In genomic region chr22:39662677-39663034, GRCh38 we compare ENCODE assay signal across 14 cellular contexts.
A peak's percentile ranks its signal among the peaks of the same experiment; 100 is the strongest.
DNase-seq lines count a peak whose midpoint lies in the region; ATAC-seq, FAIRE-seq and TF ChIP-seq lines count a peak whose summit lies in the region.
"Had no signal": no experiment of that assay in that cellular context is flagged by ENCODE, and none has a peak within 500 bp of the region (broad histone marks: within the 10 kb centered on the region; RNA-seq: fewer than 3 reads in every experiment).

No MANE protein-coding gene starts in this region.

- H3K27ac ChIP-seq in naive thymus-derived CD4-positive, alpha-beta T cell (ENCODE audit: low read depth, low read length): no peak overlapping the region
- no peak overlapping the region for H3K27ac ChIP-seq in small intestine (ENCODE audit: low read depth in 1 of 2, low read length in 1 of 2)
- H3K27ac ChIP-seq: gastrocnemius medialis, SJSA1 had no signal

- H3K27me3 ChIP-seq in H7 (ENCODE audit: control insufficient read depth, insufficient read depth, low read length): peaks cover 34% of the 10 kb centered on the region
- no peaks in the 10 kb centered on the region for H3K27me3 ChIP-seq in naive thymus-derived CD4-positive, alpha-beta T cell (ENCODE audit: control insufficient read depth in 2 of 2, insufficient read depth in 2 of 2, low read length in 2 of 2)
- H3K27me3 ChIP-seq in small intestine (ENCODE audit: control insufficient read depth in 2 of 2, insufficient read depth in 2 of 2, low read length in 2 of 2): peaks cover 3 to 10% of the 10 kb centered on the region in 2 donors

- peak overlapping the region; percentile 10 for H3K27ac Mint-ChIP-seq in central memory CD8-positive, alpha-beta T cell (ENCODE audit: low read depth)
- peak overlapping the region in 7 of 9 donors; percentile 38 to 89 (median 74) for H3K27ac Mint-ChIP-seq in naive thymus-derived CD4-positive, alpha-beta T cell

- DNase-seq in NCI-H1105 treated with DMSO at 0.1 percent for 48 hours (lab: John Stamatoyannopoulos, UW) (peak; percentile 37), NCI-H1105 (lab: John Stamatoyannopoulos, UW) (no peak), H7 (no peak), small intestine (no peak)
- no peak for DNase-seq in central memory CD8-positive, alpha-beta T cell (ENCODE audit: low spot score in 2 of 2)
- no peak for DNase-seq in naive thymus-derived CD4-positive, alpha-beta T cell
- DNase-seq: amniotic stem cell, gastrocnemius medialis, HCEC 1CT, NCI-H1436 had no signal

- H3K27me3 Mint-ChIP-seq in central memory CD8-positive, alpha-beta T cell: peaks cover 33% of the 10 kb centered on the region
- H3K27me3 Mint-ChIP-seq in naive thymus-derived CD4-positive, alpha-beta T cell: peaks cover 0 to 25% (median 4%) of the 10 kb centered on the region in 5 donors

- intact Hi-C loops in naive thymus-derived CD4-positive, alpha-beta T cell (cut with micrococcal nuclease): loop anchor here in 1 of 2 donors (1.0 to 5.0 kb wide), 4 partner anchors 22 to 238 kb away; partner anchors contain the start of gene GRAP2

- peak overlapping the region; percentile 60 for H3K4me3 ChIP-seq in H7 (ENCODE audit: insufficient read depth, low read depth, low read length)
- H3K4me3 ChIP-seq in naive thymus-derived CD4-positive, alpha-beta T cell (ENCODE audit: low read length): peak overlapping the region; percentile 73
- peak overlapping the region in 1 of 2 donors; percentile 33 for H3K4me3 ChIP-seq in small intestine (ENCODE audit: low read depth in 1 of 2, low read length in 2 of 2)
- H3K4me3 ChIP-seq: gastrocnemius medialis, lung, SJSA1 had no signal

- POLR2A ChIA-PET in naive thymus-derived CD4-positive, alpha-beta T cell (lab: Charles Lee): interaction anchor here (0.6 to 1.5 kb wide), 6 partner anchors 12 to 381 kb away, joined by 3 to 4 read pairs (median 4); no protein-coding TSS in a partner anchor

- H3K4me1 ChIP-seq in naive thymus-derived CD4-positive, alpha-beta T cell (ENCODE audit: control insufficient read depth in 2 of 2, insufficient read depth in 2 of 2, low read length in 2 of 2): peaks cover 15 to 52% of the 10 kb centered on the region in 2 donors
- no peaks in the 10 kb centered on the region for H3K4me1 ChIP-seq in small intestine (ENCODE audit: control insufficient read depth in 2 of 2, insufficient read depth in 1 of 2, low read depth in 1 of 2, low read length in 1 of 2)
- H3K4me1 ChIP-seq: gastrocnemius medialis had no signal

- H3K36me3 ChIP-seq in H7 (replicated peaks; ENCODE audit: control insufficient read depth, insufficient read depth, low read length) (no peaks in the 10 kb centered on the region), small intestine (ENCODE audit: control insufficient read depth in 2 of 2, insufficient read depth in 2 of 2, low read length in 2 of 2) (no peaks in the 10 kb centered on the region)
- H3K36me3 ChIP-seq in naive thymus-derived CD4-positive, alpha-beta T cell (ENCODE audit: control insufficient read depth in 2 of 3, insufficient read depth in 3 of 3, low read length in 3 of 3): peaks cover 0 to 9% (median 0%) of the 10 kb centered on the region in 3 experiments
- H3K36me3 ChIP-seq: gastrocnemius medialis, SJSA1 had no signal

- H3K9me3 Mint-ChIP-seq in central memory CD8-positive, alpha-beta T cell: no peaks in the 10 kb centered on the region
- H3K9me3 Mint-ChIP-seq in naive thymus-derived CD4-positive, alpha-beta T cell: peaks cover 0 to 1% (median 0%) of the 10 kb centered on the region in 11 donors

- peaks cover 3% of the 10 kb centered on the region for H3K36me3 Mint-ChIP-seq in central memory CD8-positive, alpha-beta T cell (ENCODE audit: insufficient read depth)
- H3K36me3 Mint-ChIP-seq in naive thymus-derived CD4-positive, alpha-beta T cell: peaks cover 4 to 31% (median 7%) of the 10 kb centered on the region in 5 donors

- peak overlapping the region; percentile 77 for H3K4me3 Mint-ChIP-seq in central memory CD8-positive, alpha-beta T cell
- H3K4me3 Mint-ChIP-seq in naive thymus-derived CD4-positive, alpha-beta T cell: peak overlapping the region; percentile 58 to 89 (median 69)

- FAIRE-seq in small intestine (lab: Jason Lieb, UNC): no peak

- H3K4me1 Mint-ChIP-seq in central memory CD8-positive, alpha-beta T cell: peaks cover 47% of the 10 kb centered on the region
- H3K4me1 Mint-ChIP-seq in naive thymus-derived CD4-positive, alpha-beta T cell: peaks cover 28 to 71% (median 58%) of the 10 kb centered on the region in 7 donors

- CTCF ChIA-PET in naive thymus-derived CD4-positive, alpha-beta T cell (lab: Charles Lee): no interaction called here

- ATAC-seq in central memory CD8-positive, alpha-beta T cell (replicated peaks; ENCODE audit: extremely low read depth, poor library complexity, severe bottlenecking): no peak
- ATAC-seq in naive thymus-derived CD4-positive, alpha-beta T cell: no peak
- ATAC-seq in GM19397 (IDR thresholded peaks at IDR 0.05; ENCODE audit: unreplicated experiment) (no peak), SK-N-SH treated with all-trans-retinoic acid at 6 μM for 48 hours (no peak)
- ATAC-seq: gastrocnemius medialis had no signal

- H3K9me3 ChIP-seq in naive thymus-derived CD4-positive, alpha-beta T cell (ENCODE audit: control insufficient read depth in 2 of 3, low read length in 3 of 3): no peaks in the 10 kb centered on the region
- no peaks in the 10 kb centered on the region for H3K9me3 ChIP-seq in small intestine (ENCODE audit: control insufficient read depth, low read depth)
- H3K9me3 ChIP-seq: gastrocnemius medialis, SJSA1 had no signal

- WGBS in small intestine, 3 donors: 16 to 29% (median 20%) methylated on average over 25 to 26 of the region's 26 CpGs

TF ChIP-seq in SK-N-SH treated with all-trans-retinoic acid at 6 μM for 48 hours, 23 proteins besides CTCF, POLR2A, EP300 and RAD21:
- TF ChIP-seq OSR1 (CRISPR knock-in tag; IDR thresholded peaks at IDR 0.05) (no peak), ZFP3 (CRISPR knock-in tag; IDR thresholded peaks at IDR 0.05) (no peak), ESRRG (CRISPR knock-in tag; IDR thresholded peaks at IDR 0.05) (no peak), ZNF565 (CRISPR knock-in tag; conservative IDR thresholded peaks at IDR 0.05; ENCODE audit: low read depth) (no peak), SNAI2 (CRISPR knock-in tag; IDR thresholded peaks at IDR 0.05) (no peak), CSDC2 (CRISPR knock-in tag; IDR thresholded peaks at IDR 0.05) (no peak), TCF4 (CRISPR knock-in tag; IDR thresholded peaks at IDR 0.05; ENCODE audit: borderline replicate concordance) (no peak), POU6F1 (CRISPR knock-in tag; IDR thresholded peaks at IDR 0.05; ENCODE audit: borderline replicate concordance, low read depth) (no peak), CSRNP3 (CRISPR knock-in tag; IDR thresholded peaks at IDR 0.05) (no peak), TOX (CRISPR knock-in tag; IDR thresholded peaks at IDR 0.05; ENCODE audit: borderline replicate concordance) (no peak)
